12 cellular contexts compared by ENCODE assay signal in genomic region chr9:129038109-129038852, GRCh38. TPM values are rescaled to one million over a fixed set of nuclear protein-coding genes. Genes with fewer than 3 reads are reported as not detected.
A peak's percentile ranks its signal among the peaks of the same experiment; 100 is the strongest.
DNase-seq lines count a peak whose midpoint lies in the region; ATAC-seq and TF ChIP-seq lines count a peak whose summit lies in the region.
"Had no signal": no experiment of that assay in that cellular context is flagged by ENCODE, and none has a peak within 500 bp of the region (broad histone marks: within the 10 kb centered on the region; RNA-seq: fewer than 3 reads in every experiment).

No MANE protein-coding gene starts in this region.

- no peak overlapping the region for H4K12ac ChIP-seq in trophoblast cell (ENCODE audit: low read depth, low read length)

- no peaks in the 10 kb centered on the region for H3K9me3 ChIP-seq in CD8-positive, alpha-beta memory T cell (ENCODE audit: low read length)
- peaks cover 3% of the 10 kb centered on the region for H3K9me3 ChIP-seq in trophoblast cell (ENCODE audit: insufficient read depth, low read depth, low read length)
- H3K9me3 ChIP-seq: spleen had no signal

- peaks cover 6% of the 10 kb centered on the region for H3K79me1 ChIP-seq in trophoblast cell (ENCODE audit: low read length)

- no peaks in the 10 kb centered on the region for H3K9me3 Mint-ChIP-seq in CD8-positive, alpha-beta memory T cell
- H3K9me3 Mint-ChIP-seq in T-cell, result no peaks in the 10 kb centered on the region

- no peak overlapping the region for H3K4me2 ChIP-seq in trophoblast cell (ENCODE audit: low read length)

- H3K79me2 ChIP-seq in trophoblast cell (ENCODE audit: control insufficient read depth, insufficient read depth, low read length, poor library complexity), result peaks cover 3% of the 10 kb centered on the region

- peaks cover 36 to 48% (median 38%) of the 10 kb centered on the region in 3 donors for H3K4me1 Mint-ChIP-seq in CD8-positive, alpha-beta memory T cell
- peaks cover 31 to 39% (median 36%) of the 10 kb centered on the region in 3 donors for H3K4me1 Mint-ChIP-seq in T-cell

- H2BK120ac ChIP-seq in trophoblast cell (ENCODE audit: insufficient read depth, low read length, poor library complexity), result no peak overlapping the region

- no peak overlapping the region for H2BK5ac ChIP-seq in trophoblast cell (ENCODE audit: low read depth, low read length, poor library complexity)

- ATAC-seq in T-cell (replicated peaks in 1 of 4), result no peak
- ATAC-seq: activated CD4-positive, CD25-positive, alpha-beta regulatory T cell treated with anti-CD3 and anti-CD28 coated beads, Interleukin-2, amount 50 U/mL, for 24 hours had no signal

- H3K14ac ChIP-seq in trophoblast cell (ENCODE audit: low read length), result no peak overlapping the region

- TF ChIP-seq POLR2A in lower leg skin (IDR thresholded peaks at IDR 0.05), result no peak

- H3K4ac ChIP-seq in trophoblast cell (ENCODE audit: low read depth, low read length), result peak overlapping the region; percentile 39

- intact Hi-C loops in lower leg skin (cut with DNase I; ENCODE audit: low total_unique reads), result no loop called here

- peak overlapping the region; percentile 74 for H3K27ac ChIP-seq in CD8-positive, alpha-beta memory T cell (ENCODE audit: low read depth, low read length)
- no peak overlapping the region for H3K27ac ChIP-seq in trophoblast cell (ENCODE audit: low read depth, low read length)
- H3K27ac ChIP-seq: epithelial cell of prostate had no signal

- no peak overlapping the region for H3K18ac ChIP-seq in trophoblast cell (ENCODE audit: low read length)

- no peak overlapping the region for H2AFZ ChIP-seq in trophoblast cell (ENCODE audit: insufficient read depth, low read length, poor library complexity)

- peak overlapping the region; percentile 95 to 100 (median 97) for H3K4me3 Mint-ChIP-seq in CD8-positive, alpha-beta memory T cell
- peak overlapping the region; percentile 95 to 99 (median 95) for H3K4me3 Mint-ChIP-seq in T-cell

- H3K27me3 ChIP-seq in CD8-positive, alpha-beta memory T cell (ENCODE audit: insufficient read depth, low read length, poor library complexity, severe bottlenecking), result no peaks in the 10 kb centered on the region
- H3K27me3 ChIP-seq in trophoblast cell (ENCODE audit: insufficient read depth, low read length), result no peaks in the 10 kb centered on the region
- H3K27me3 ChIP-seq: spleen had no signal

- peaks cover 11% of the 10 kb centered on the region for H3K36me3 ChIP-seq in CD8-positive, alpha-beta memory T cell (ENCODE audit: insufficient read depth, low read length)
- H3K36me3 ChIP-seq in trophoblast cell (ENCODE audit: control insufficient read depth in 1 of 2, insufficient read depth in 2 of 2, low read length in 2 of 2), result peaks cover 17 to 18% of the 10 kb centered on the region in 2 experiments

- no peak overlapping the region for H2BK12ac ChIP-seq in trophoblast cell (ENCODE audit: low read length)

- H3K27me3 Mint-ChIP-seq in CD8-positive, alpha-beta memory T cell, result no peaks in the 10 kb centered on the region
- no peaks in the 10 kb centered on the region for H3K27me3 Mint-ChIP-seq in T-cell

- H3K36me3 Mint-ChIP-seq in CD8-positive, alpha-beta memory T cell, result peaks cover 0 to 35% (median 3%) of the 10 kb centered on the region in 3 donors
- peaks cover 12% of the 10 kb centered on the region for H3K36me3 Mint-ChIP-seq in T-cell

- POLR2A ChIA-PET in CD8-positive, alpha-beta memory T cell (lab: Charles Lee), result interaction anchor here (0.7 to 1.1 kb wide), 3 partner anchors 10 to 821 kb away, joined by 6 to 19 read pairs (median 7); partner anchors contain the start of gene SH3GLB2
- POLR2A ChIA-PET in T-cell (lab: Charles Lee), result interaction anchor here in 1 of 2 donors (0.7 kb wide), 2 partner anchors 8 to 602 kb away, joined by 5 to 15 read pairs; no protein-coding TSS in a partner anchor

- no peak overlapping the region for H4K8ac ChIP-seq in trophoblast cell (ENCODE audit: low read depth, low read length)

- no peak overlapping the region for H4K91ac ChIP-seq in trophoblast cell (ENCODE audit: low read depth, low read length)

- WGBS in trophoblast cell (ENCODE audit: extremely low coverage, insufficient coverage, insufficient read length), result no CpG with 5 or more reads among the region's 8 CpGs
- WGBS in lower leg skin, 2 donors, result 47 to 59% methylated on average over 7 of the region's 8 CpGs

- CTCF ChIA-PET in CD8-positive, alpha-beta memory T cell (lab: Charles Lee), result interaction anchor here (0.6 to 1.0 kb wide), 3 partner anchors 10 to 93 kb away, joined by 3 read pairs; partner anchors contain the start of gene SH3GLB2
- CTCF ChIA-PET in T-cell (lab: Charles Lee), result no interaction called here

- H3K4me1 ChIP-seq in CD8-positive, alpha-beta memory T cell (ENCODE audit: insufficient read depth, low read length), result peaks cover 30% of the 10 kb centered on the region
- H3K4me1 ChIP-seq in trophoblast cell (ENCODE audit: control insufficient read depth in 1 of 2, insufficient read depth in 2 of 2, low read length in 2 of 2), result peaks cover 12 to 19% of the 10 kb centered on the region in 2 experiments

- H3K27ac Mint-ChIP-seq in CD8-positive, alpha-beta memory T cell, result peak overlapping the region in 7 of 8 donors; percentile 21 to 68 (median 44)
- H3K27ac Mint-ChIP-seq in T-cell, result no peak overlapping the region

- H3K9ac ChIP-seq in trophoblast cell (ENCODE audit: low read length), result no peak overlapping the region

- no peak for TF ChIP-seq CTCF in fibroblast of mammary gland (conservative IDR thresholded peaks at IDR 0.05; ENCODE audit: control insufficient read depth, insufficient read depth, low read depth, low read length)
- TF ChIP-seq CTCF in lower leg skin (IDR thresholded peaks at IDR 0.05), result no peak

- H2AK5ac ChIP-seq in trophoblast cell (ENCODE audit: low read length), result no peak overlapping the region

- no peak overlapping the region for H3K4me3 ChIP-seq in CD8-positive, alpha-beta memory T cell (ENCODE audit: low read length)
- H3K4me3 ChIP-seq in fibroblast of mammary gland (ENCODE audit: control insufficient read depth, low read depth, low read length), result peak overlapping the region; percentile 94
- no peak overlapping the region for H3K4me3 ChIP-seq in trophoblast cell (ENCODE audit: low read depth, low read length)
- no peak overlapping the region for H3K4me3 ChIP-seq in lower leg skin (ENCODE audit: low read depth, poor library complexity, severe bottlenecking)

- DNase-seq in CD8-positive, alpha-beta memory T cell, result no peak
- no peak for DNase-seq in T-cell
- no peak for DNase-seq in fibroblast of mammary gland (ENCODE audit: low read depth)
- DNase-seq in trophoblast cell, result no peak
- DNase-seq in midbrain (lab: John Stamatoyannopoulos, UW), result no peak
- DNase-seq in NCI-H2196 (lab: John Stamatoyannopoulos, UW; ENCODE audit: unreplicated experiment), result no peak
- DNase-seq in lower leg skin (ENCODE audit: low spot score in 2 of 2), result no peak
- no peak for DNase-seq in NCI-H1694 treated with DMSO at 0.1 percent for 48 hours (lab: John Stamatoyannopoulos, UW)
- DNase-seq: NCI-H1092, spleen had no signal

- no peak overlapping the region for H3K23ac ChIP-seq in trophoblast cell (ENCODE audit: low read length)

RNA-seq across cellular contexts. Expression of gene MIGA2, which starts 1.9 kb away (rescaled TPM):
- 10 to 100 TPM; 35.5 to 38.8 TPM for total RNA-seq in CD8-positive, alpha-beta memory T cell
- 13.0 TPM for polyA plus RNA-seq in CD8-positive, alpha-beta memory T cell
- total RNA-seq in T-cell, result 10 to 100 TPM; 60.8 to 95.7 (median 83.4) TPM
- polyA plus RNA-seq in trophoblast cell (2013), result 11.5 and 11.6 TPM in 2 replicates
- total RNA-seq in lower leg skin, result 10 to 100 TPM; 37.7 to 66.1 (median 47.4) TPM

RNA-seq across cellular contexts. Expression of gene SH3GLB2, which starts 10.2 kb away (rescaled TPM):
- total RNA-seq in CD8-positive, alpha-beta memory T cell, result 10 to 100 TPM; 55.0 to 58.3 TPM
- 36.2 TPM for polyA plus RNA-seq in CD8-positive, alpha-beta memory T cell
- total RNA-seq in T-cell, result 100 to 1,000 TPM in 3 of 5 donors, 10 to 100 TPM in 2; 85.8 to 140 (median 131) TPM
- 60.0 and 65.8 TPM in 2 replicates for polyA plus RNA-seq in trophoblast cell (2013)
- 100 to 1,000 TPM; 177 to 378 (median 207) TPM for total RNA-seq in lower leg skin

RNA-seq across cellular contexts. Expression of gene DOLPP1, which starts 42.6 kb away (rescaled TPM):
- total RNA-seq in CD8-positive, alpha-beta memory T cell, result 10 to 100 TPM; 27.8 to 30.2 TPM
- 15.3 TPM for polyA plus RNA-seq in CD8-positive, alpha-beta memory T cell
- total RNA-seq in T-cell, result 10 to 100 TPM in 3 of 5 donors, 1 to 10 TPM in 2; 5.1 to 14.4 (median 11.8) TPM
- 25.6 and 29.1 TPM in 2 replicates for polyA plus RNA-seq in trophoblast cell (2013)
- 10 to 100 TPM in 2 of 4 donors, 1 to 10 TPM in 2; 7.5 to 14.0 (median 10.7) TPM for total RNA-seq in lower leg skin

Comparison
In these comparisons a context has a peak if more than half of its experiments do, and no peak if none do; other contexts are left out.
1. H3K27ac Mint-ChIP-seq: peak in CD8-positive, alpha-beta memory T cell (7 of 8); none in T-cell (0 of 2).